ENCODE assay signal across 8 cellular contexts in the genomic region with DNA sequence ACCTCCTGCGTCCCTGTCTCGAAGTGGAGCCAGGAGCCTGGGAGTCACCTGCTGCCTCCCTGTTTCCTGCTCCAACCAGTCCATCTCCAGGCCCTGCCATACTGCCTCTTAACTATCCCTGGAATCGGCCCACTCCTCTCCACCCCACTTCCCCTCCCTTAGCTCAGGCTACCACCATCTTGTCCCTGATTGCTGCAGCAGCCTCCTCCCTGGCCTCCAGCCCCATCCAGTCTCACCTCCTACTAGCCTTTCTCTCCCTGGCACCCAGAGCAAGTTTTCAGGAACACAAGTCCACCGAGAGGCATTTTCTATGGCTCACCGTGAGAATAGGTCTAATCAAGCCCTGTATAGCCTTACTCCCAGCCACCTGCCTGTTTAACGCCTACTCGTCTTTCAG. TPM values are rescaled to one million over a fixed set of nuclear protein-coding genes. Genes with fewer than 3 reads are reported as not detected.
A peak's percentile ranks its signal among the peaks of the same experiment; 100 is the strongest.
DNase-seq lines count a peak whose midpoint lies in the region; ATAC-seq and TF ChIP-seq lines count a peak whose summit lies in the region.

No MANE protein-coding gene starts in this region.

- H3K9me3 ChIP-seq in DOHH2 (ENCODE audit: control insufficient read depth, insufficient read depth, low read length) = no peaks in the 10 kb centered on the region
- no peaks in the 10 kb centered on the region for H3K9me3 ChIP-seq in Peyer's patch
- H3K9me3 ChIP-seq in esophagus muscularis mucosa = no peaks in the 10 kb centered on the region
- no peaks in the 10 kb centered on the region for H3K9me3 ChIP-seq in psoas muscle

- H3K27ac ChIP-seq in DOHH2 (ENCODE audit: low read depth, low read length) = no peak overlapping the region
- H3K27ac ChIP-seq in Peyer's patch = peak overlapping the region; percentile 79 to 89 (median 86)
- H3K27ac ChIP-seq in esophagus muscularis mucosa (replicated peaks in 1 of 4) = peak overlapping the region; percentile 82 to 91 (median 88)
- H3K27ac ChIP-seq in psoas muscle = peak overlapping the region; percentile 68

- 64% methylated on average over 7 of the region's 7 CpGs for WGBS in esophagus muscularis mucosa
- whole genome bisulfite sequencing in psoas muscle, 3 donors = 64 to 69% (median 66%) methylated on average over 7 of the region's 7 CpGs

- DNase-seq in Peyer's patch (no peak), esophagus muscularis mucosa (ENCODE audit: extremely low spot score) (no peak), psoas muscle (no peak), NCI-H1417 treated with DMSO at 0.1 percent for 48 hours (lab: John Stamatoyannopoulos, UW) (no peak), GM10248 (ENCODE audit: extremely low spot score) (no peak)

- CTCF ChIA-PET in GM10248 (lab: Yijun Ruan, JAX) = interaction anchor here (1.4 to 3.3 kb wide), 6 partner anchors 11 to 155 kb away, joined by 3 to 31 read pairs (median 10); a partner anchor contains a TSS

- POLR2A ChIA-PET in GM10248 (lab: Yijun Ruan, JAX) = no interaction called here

- peak overlapping the region; percentile 80 for H3K4me3 ChIP-seq in DOHH2 (ENCODE audit: low read length)
- peak overlapping the region; percentile 63 to 86 (median 74) for H3K4me3 ChIP-seq in Peyer's patch
- H3K4me3 ChIP-seq in esophagus muscularis mucosa = peak overlapping the region; percentile 60 to 88 (median 74)
- peak overlapping the region; percentile 80 for H3K4me3 ChIP-seq in psoas muscle

- peak overlapping the region; percentile 77 for H3K4me2 ChIP-seq in DOHH2 (ENCODE audit: low read length)

- no peak for TF ChIP-seq EP300 in esophagus muscularis mucosa (IDR thresholded peaks at IDR 0.05)

- no peak for ATAC-seq in psoas muscle
- no peak for ATAC-seq in HG03280 (IDR thresholded peaks at IDR 0.05; ENCODE audit: unreplicated experiment)
- ATAC-seq in GM18868 (IDR thresholded peaks at IDR 0.05; ENCODE audit: unreplicated experiment) = no peak

- H3K4me1 ChIP-seq in DOHH2 (ENCODE audit: control insufficient read depth, low read length) (peaks cover 61% of the 10 kb centered on the region), Peyer's patch (peaks cover 8 to 51% (median 19%) of the 10 kb centered on the region in 4 donors), esophagus muscularis mucosa (peaks cover 71 to 79% (median 74%) of the 10 kb centered on the region in 4 donors), psoas muscle (peaks cover 24% of the 10 kb centered on the region)

- H3K36me3 ChIP-seq in DOHH2 (ENCODE audit: control insufficient read depth, low read length) = no peaks in the 10 kb centered on the region
- no peaks in the 10 kb centered on the region for H3K36me3 ChIP-seq in Peyer's patch
- no peaks in the 10 kb centered on the region for H3K36me3 ChIP-seq in esophagus muscularis mucosa
- no peaks in the 10 kb centered on the region for H3K36me3 ChIP-seq in psoas muscle (ENCODE audit: insufficient read depth in 1 of 2, low read depth in 1 of 2)

- intact Hi-C loops in esophagus muscularis mucosa (cut with DNase I) (no loop called here), psoas muscle (cut with DNase I) (no loop called here)

- H3K79me2 ChIP-seq in DOHH2 (ENCODE audit: control insufficient read depth, low read length) = no peaks in the 10 kb centered on the region

- H4K20me1 ChIP-seq in DOHH2 (ENCODE audit: control insufficient read depth, insufficient read depth, low read depth, low read length) = 0 out of 2 replicates have a peak, but pooled peaks cover 3% of the 10 kb centered on the region

- H3F3A ChIP-seq in DOHH2 (ENCODE audit: control insufficient read depth, insufficient read depth) = peaks cover 13% of the 10 kb centered on the region

- H3K9me2 ChIP-seq in DOHH2 (replicated peaks; ENCODE audit: control insufficient read depth, low read length) = no peaks in the 10 kb centered on the region

- peaks cover 12% of the 10 kb centered on the region for H3K27me3 ChIP-seq in DOHH2 (ENCODE audit: control insufficient read depth, low read length)
- H3K27me3 ChIP-seq in Peyer's patch = no peaks in the 10 kb centered on the region
- no peaks in the 10 kb centered on the region for H3K27me3 ChIP-seq in esophagus muscularis mucosa
- H3K27me3 ChIP-seq in psoas muscle (ENCODE audit: insufficient read depth in 3 of 3, low read length in 2 of 3) = no peaks in the 10 kb centered on the region

- TF ChIP-seq CTCF in DOHH2 (IDR thresholded peaks at IDR 0.05; ENCODE audit: low read depth, low read length, poor library complexity, severe bottlenecking) = no peak
- no peak for TF ChIP-seq CTCF in Peyer's patch (IDR thresholded peaks at IDR 0.05)
- TF ChIP-seq CTCF in esophagus muscularis mucosa (IDR thresholded peaks at IDR 0.05) = no peak
- no peak for TF ChIP-seq CTCF in psoas muscle (IDR thresholded peaks at IDR 0.05)
- no peak for TF ChIP-seq CTCF in GM10248 (IDR thresholded peaks at IDR 0.05; ENCODE audit: control extremely low read depth, extremely low read depth, low read depth, missing control alignments)

- no peak for TF ChIP-seq POLR2A in Peyer's patch (IDR thresholded peaks at IDR 0.05)
- no peak for TF ChIP-seq POLR2A in esophagus muscularis mucosa (IDR thresholded peaks at IDR 0.05; ENCODE audit: low read depth)

RNA-seq across cellular contexts. Expression of a gene that starts 0.9 kb away (rescaled TPM):
- 10 to 100 TPM in 1 of 4 donors, 1 to 10 TPM in 3; 2.5 to 13.2 (median 4.6) TPM for total RNA-seq in Peyer's patch
- total RNA-seq in esophagus muscularis mucosa = 1 to 10 TPM; 2.9 to 8.8 (median 4.4) TPM
- total RNA-seq in psoas muscle = 1 to 10 TPM in 3 of 4 donors, under 1 TPM in 1; 0.92 to 2.3 (median 1.8) TPM
- 1 to 10 TPM in 2 of 3 donors, under 1 TPM in 1; 0.91 to 1.5 (median 1.3) TPM for polyA plus RNA-seq in psoas muscle

RNA-seq across cellular contexts. Expression of a gene that starts 22.5 kb away (rescaled TPM):
- total RNA-seq in Peyer's patch (10 to 100 TPM in 1 of 4 donors, 1 to 10 TPM in 2, under 1 TPM in 1; 0.88 to 27.2 (median 4.3) TPM), esophagus muscularis mucosa (10 to 100 TPM in 2 of 4 donors, 1 to 10 TPM in 2; 3.7 to 26.0 (median 10.2) TPM), psoas muscle (under 1 TPM; 0.18 to 0.94 (median 0.32) TPM)
- polyA plus RNA-seq in psoas muscle = under 1 TPM; 0.06 to 0.13 (median 0.07) TPM

RNA-seq across cellular contexts. Expression of a gene that starts 47.7 kb away (rescaled TPM):
- total RNA-seq in Peyer's patch = 10 to 100 TPM; 24.8 to 41.6 (median 32.2) TPM
- total RNA-seq in esophagus muscularis mucosa = 10 to 100 TPM; 15.0 to 33.9 (median 21.9) TPM
- total RNA-seq in psoas muscle = 10 to 100 TPM; 10.9 to 23.5 (median 17.7) TPM
- 10 to 100 TPM in 1 of 3 donors, 1 to 10 TPM in 2; 9.3 to 15.1 (median 9.9) TPM for polyA plus RNA-seq in psoas muscle
